Comparison of ENCODE assay signal across 9 cellular contexts in genomic region chr16:55478827-55479559, GRCh38. TPM values are rescaled to one million over a fixed set of nuclear protein-coding genes. Genes with fewer than 3 reads are reported as not detected.
DNase-seq lines count a peak whose midpoint lies in the region; FAIRE-seq and TF ChIP-seq lines count a peak whose summit lies in the region.
"Had no signal": no experiment of that assay in that cellular context is flagged by ENCODE, and none has a peak within 500 bp of the region (broad histone marks: within the 10 kb centered on the region; RNA-seq: fewer than 3 reads in every experiment).

Gene MMP2 (plus strand): TSS chr16:55479198. CDS start chr16:55479480, 282 bp downstream.

- 2 to 10% methylated on average over 63 of the region's 63 CpGs for whole genome bisulfite sequencing in sigmoid colon, 2 donors

- no peak for TF ChIP-seq CTCF in HFF-Myc (IDR thresholded peaks at IDR 0.05; ENCODE audit: low read depth, low read length, missing control alignments)
- TF ChIP-seq CTCF in sigmoid colon (IDR thresholded peaks at IDR 0.05): no peak

- FAIRE-seq in GM12891 (lab: Jason Lieb, UNC): no peak

- peak within 1 kb of the TSS; percentile 79 to 83 (median 81) for H3K27ac ChIP-seq in sigmoid colon
- H3K27ac ChIP-seq: KMS-11 had no signal

- no peaks in the 10 kb centered on the region for H3K9me3 ChIP-seq in sigmoid colon

- peaks cover 0 to 29% (median 21%) of the 10 kb centered on the region in 4 donors for H3K4me1 ChIP-seq in sigmoid colon

- TF ChIP-seq POLR2A in sigmoid colon (IDR thresholded peaks at IDR 0.05) (no peak), GM12891 (IDR thresholded peaks at IDR 0.05; ENCODE audit: low read depth, low read length) (no peak)

- no peak for TF ChIP-seq EP300 in sigmoid colon (IDR thresholded peaks at IDR 0.05)

- H3K27me3 ChIP-seq in sigmoid colon: peaks cover 2 to 35% (median 22%) of the 10 kb centered on the region in 3 donors

- peak within 1 kb of the TSS; percentile 90 for H3K4me3 ChIP-seq in HFF-Myc (replicated peaks; ENCODE audit: low read depth, low read length)
- peak within 1 kb of the TSS; percentile 34 to 68 (median 54) for H3K4me3 ChIP-seq in sigmoid colon

- no peak for DNase-seq in HFF-Myc (ENCODE audit: extremely low read depth, low read depth)
- DNase-seq in amniotic epithelial cell (ENCODE audit: low read depth): peak; percentile 59
- peak; percentile 70 for DNase-seq in hepatic stellate cell (ENCODE audit: low spot score)
- DNase-seq in sigmoid colon: peak; percentile 93
- DNase-seq in NCI-H524 treated with DMSO at 0.1 percent for 48 hours (lab: John Stamatoyannopoulos, UW): no peak
- no peak for DNase-seq in GM12891 (ENCODE audit: insufficient read length, low spot score)
- DNase-seq in activated gamma-delta T cell treated with Interleukin-2 at 50 U/mL for 16 hours: no peak
- no peak for DNase-seq in cortex of kidney (lab: John Stamatoyannopoulos, UW)

- H3K36me3 ChIP-seq in sigmoid colon: peaks cover 0 to 14% (median 2%) of the 10 kb centered on the region in 4 donors

- intact Hi-C loops in sigmoid colon (cut with DNase I): no loop called here

TF ChIP-seq in GM12891, 5 proteins besides CTCF, POLR2A, EP300 and RAD21:
- TF ChIP-seq POU2F2 (IDR thresholded peaks at IDR 0.05; ENCODE audit: low read depth, low read length): no peak

RNA-seq across cellular contexts. Expression of gene MMP2, which starts in this region (rescaled TPM):
- 100 to 1,000 TPM; 142 to 280 (median 175) TPM for total RNA-seq in sigmoid colon
- polyA plus RNA-seq in sigmoid colon: 10 to 100 TPM in 2 of 3 donors, 1 to 10 TPM in 1; 7.2 to 47.1 (median 38.4) TPM
- polyA plus RNA-seq in GM12891 (2012; ENCODE audit: low read depth, missing spikeins): not detected

Comparison
In these comparisons a context has a peak if more than half of its experiments do, and no peak if none do; other contexts are left out.
1. DNase-seq: peak in amniotic epithelial cell (single experiment), hepatic stellate cell (single experiment) and sigmoid colon (single experiment); none in HFF-Myc (single experiment), NCI-H524 treated with DMSO at 0.1 percent for 48 hours (single experiment), GM12891 (single experiment), activated gamma-delta T cell treated with Interleukin-2 at 50 U/mL for 16 hours (single experiment) and cortex of kidney (single experiment).